17 cellular contexts compared by ENCODE assay signal in the genomic region with DNA sequence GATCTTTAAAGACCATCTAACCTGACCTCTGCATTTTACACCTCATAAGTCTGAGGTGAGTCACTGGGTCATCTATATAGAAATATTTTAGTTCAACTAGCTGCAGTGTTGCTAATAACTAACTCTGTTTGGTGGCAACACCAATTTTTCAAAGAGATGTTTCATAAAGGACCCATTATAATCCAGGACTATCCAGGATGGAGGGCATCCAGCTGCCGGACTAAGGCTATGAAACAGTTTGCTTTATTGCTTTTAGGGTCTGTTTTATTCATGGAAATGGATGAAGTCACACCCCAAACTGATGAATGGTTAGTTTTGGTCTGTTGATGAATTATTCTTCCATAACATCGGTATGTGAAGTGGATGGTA.
"Had no signal": no experiment of that assay in that cellular context is flagged by ENCODE, and none has a peak within 500 bp of the region (broad histone marks: within the 10 kb centered on the region; RNA-seq: fewer than 3 reads in every experiment).

No MANE protein-coding gene starts in this region.

- H3K36me3 ChIP-seq: tibial nerve had no signal

- H3K9ac ChIP-seq: parathyroid adenoma had no signal

- H3K9me3 Mint-ChIP-seq: activated CD4-positive, alpha-beta memory T cell treated with anti-CD3 and anti-CD28 coated beads, Interleukin-2, amount 10 ng/mL, durations not matched to agents 7 days and 5 days; activated CD4-positive, alpha-beta T cell treated with anti-CD3 and anti-CD28 coated beads, Interleukin-2, amount 10 ng/mL, durations not matched to agents 24 days and 14 days; activated naive CD4-positive, alpha-beta T cell treated with anti-CD3 and anti-CD28 coated beads, Interleukin-2, amount 10 ng/mL, durations not matched to agents 7 days and 5 days; natural killer cell treated with Interleukin-12 subunit alpha and Interleukin-12 subunit beta and Interleukin-15 and Interleukin-18, amount 100 ng/mL, for 72 hours; T-helper 1 cell treated with Interleukin-12 subunit alpha and Interleukin-12 subunit beta and Interleukin-4 antibody, amounts not matched to agents 30 μg/mL and 1 μg/mL, for 36 hours had no signal

- H3K4me1 ChIP-seq: parathyroid adenoma had no signal

- H3K9me3 ChIP-seq: tibial nerve had no signal

- H3K27ac Mint-ChIP-seq: activated CD4-positive, alpha-beta memory T cell treated with anti-CD3 and anti-CD28 coated beads, Interleukin-2, amount 10 ng/mL, durations not matched to agents 7 days and 5 days; activated CD4-positive, alpha-beta T cell treated with anti-CD3 and anti-CD28 coated beads, Interleukin-2, amount 10 ng/mL, durations not matched to agents 24 days and 14 days; activated naive CD4-positive, alpha-beta T cell treated with anti-CD3 and anti-CD28 coated beads, Interleukin-2, amount 10 ng/mL, durations not matched to agents 7 days and 5 days; natural killer cell treated with Interleukin-12 subunit alpha and Interleukin-12 subunit beta and Interleukin-15 and Interleukin-18, amount 100 ng/mL, for 72 hours; T-helper 1 cell treated with Interleukin-12 subunit alpha and Interleukin-12 subunit beta and Interleukin-4 antibody, amounts not matched to agents 30 μg/mL and 1 μg/mL, for 36 hours had no signal

- H2AFZ ChIP-seq: parathyroid adenoma had no signal

- H3K27ac ChIP-seq: coronary artery, parathyroid adenoma had no signal

- DNase-seq: activated CD4-positive, alpha-beta memory T cell treated with anti-CD3 and anti-CD28 coated beads, Interleukin-2, amount 10 ng/mL, durations not matched to agents 7 days and 5 days; activated effector memory CD4-positive, alpha-beta T cell treated with anti-CD3 and anti-CD28 coated beads, Interleukin-2, amount 50 U/mL, for 16 hours; activated naive CD4-positive, alpha-beta T cell treated with anti-CD3 and anti-CD28 coated beads, Interleukin-2, amount 10 ng/mL, durations not matched to agents 7 days and 5 days; cerebellar nuclear complex; left ventricle myocardium superior; midbrain; stimulated activated CD4-positive, alpha-beta T cell treated with anti-CD3 and anti-CD28 coated beads, Interleukin-12 subunit alpha, Interleukin-12 subunit beta, amount 100 ng/mL, for 4 hours; stimulated activated CD4-positive, alpha-beta T cell treated with anti-CD3 and anti-CD28 coated beads, Interleukin-4, amount 100 ng/mL, for 4 hours; T1000 had no signal

- H3K79me2 ChIP-seq: parathyroid adenoma had no signal

- H3K27me3 ChIP-seq: tibial nerve had no signal

- ATAC-seq: activated CD4-positive, CD25-positive, alpha-beta regulatory T cell treated with anti-CD3 and anti-CD28 coated beads, Interleukin-2, amount 50 U/mL, for 24 hours; natural killer cell treated with Interleukin-12 subunit alpha and Interleukin-12 subunit beta and Interleukin-15 and Interleukin-18, amount 100 ng/mL, for 72 hours; stimulated activated naive CD8-positive, alpha-beta T cell treated with anti-CD3 and anti-CD28 coated beads, Interleukin-15, Interleukin-2, amounts not matched to agents 100 U/mL and 50 U/mL, for 24 hours had no signal

- H3K36me3 Mint-ChIP-seq: activated naive CD4-positive, alpha-beta T cell treated with anti-CD3 and anti-CD28 coated beads, Interleukin-2, amount 10 ng/mL, durations not matched to agents 7 days and 5 days; natural killer cell treated with Interleukin-12 subunit alpha and Interleukin-12 subunit beta and Interleukin-15 and Interleukin-18, amount 100 ng/mL, for 72 hours had no signal
